11 cellular contexts compared by ENCODE assay signal in the genomic region with DNA sequence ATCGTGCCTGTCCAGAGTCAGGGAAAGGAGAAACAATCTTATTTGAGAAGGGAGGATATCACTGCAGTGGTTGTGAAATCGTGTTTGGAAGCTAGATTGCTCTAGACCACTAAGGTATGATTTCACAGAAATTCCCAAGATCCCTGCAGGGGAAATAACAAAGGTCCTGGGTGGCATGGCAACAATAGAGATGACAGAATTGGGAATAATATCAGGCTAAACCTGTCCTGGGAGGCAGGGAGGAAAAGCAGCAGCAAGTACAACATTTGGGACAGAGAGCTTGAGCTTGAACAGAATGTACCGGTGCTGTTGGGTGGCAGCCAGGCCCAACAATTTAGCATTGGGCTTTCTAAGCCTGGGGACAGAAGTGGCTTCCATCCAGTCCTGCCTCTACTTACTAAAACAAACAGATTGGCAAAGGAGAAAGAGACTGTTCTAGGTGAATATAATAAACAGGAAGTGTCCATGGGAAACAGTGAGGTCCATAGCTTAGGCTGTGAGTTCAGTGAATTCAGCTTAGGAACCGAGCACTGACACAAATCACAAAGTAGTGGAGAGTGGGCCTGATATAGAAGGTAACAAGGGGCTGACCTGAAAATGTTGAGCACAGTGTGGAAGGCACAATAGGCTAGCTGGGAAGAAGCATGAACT. TPM values are rescaled to one million over a fixed set of nuclear protein-coding genes. Genes with fewer than 3 reads are reported as not detected.
DNase-seq lines count a peak whose midpoint lies in the region; FAIRE-seq and TF ChIP-seq lines count a peak whose summit lies in the region.
"Had no signal": no experiment of that assay in that cellular context is flagged by ENCODE, and none has a peak within 500 bp of the region (broad histone marks: within the 10 kb centered on the region; RNA-seq: fewer than 3 reads in every experiment).

No MANE protein-coding gene starts in this region.

- H3K27me3 ChIP-seq in SJSA1 (replicated peaks), result no peaks in the 10 kb centered on the region
- no peaks in the 10 kb centered on the region for H3K27me3 ChIP-seq in endothelial cell of umbilical vein (ENCODE audit: control insufficient read depth in 2 of 2, insufficient read depth in 2 of 2, low read length in 2 of 2)
- H3K27me3 ChIP-seq in mesenchymal stem cell (ENCODE audit: control insufficient read depth in 1 of 2, insufficient read depth in 1 of 2, low read length in 2 of 2), result no peaks in the 10 kb centered on the region
- H3K27me3 ChIP-seq in testis, result no peaks in the 10 kb centered on the region

- no peak overlapping the region for H2BK120ac ChIP-seq in mesenchymal stem cell (ENCODE audit: low read depth, low read length)

- H4K91ac ChIP-seq in mesenchymal stem cell (ENCODE audit: low read length), result no peak overlapping the region

- H2BK12ac ChIP-seq in mesenchymal stem cell (ENCODE audit: low read length in 2 of 2), result no peak overlapping the region

- H2AK5ac ChIP-seq in mesenchymal stem cell (ENCODE audit: low read length, severe bottlenecking), result no peak overlapping the region

- H4K8ac ChIP-seq in mesenchymal stem cell (ENCODE audit: low read length), result no peak overlapping the region

- no TSS peak for BruUV-seq in endothelial cell of umbilical vein (replicated peaks; lab: Mats Ljungman, UMichigan)

- POLR2A ChIA-PET in endothelial cell of umbilical vein (lab: Charles Lee), result no interaction called here

- H3K79me2 ChIP-seq in endothelial cell of umbilical vein (ENCODE audit: control insufficient read depth, insufficient read depth, low read length), result no peaks in the 10 kb centered on the region

- H3K4me3 ChIP-seq in SJSA1 (no peak overlapping the region), endothelial cell of umbilical vein (replicated peaks in 1 of 3; ENCODE audit: insufficient read depth in 1 of 3, low read depth in 1 of 3, low read length in 3 of 3) (no peak overlapping the region), mesenchymal stem cell (ENCODE audit: insufficient read depth in 1 of 2, low read depth in 1 of 2, low read length in 2 of 2) (no peak overlapping the region), testis (no peak overlapping the region)
- H3K4me3 ChIP-seq: smooth muscle cell had no signal

- in situ Hi-C loops in KBM-7 (cut with MboI; ENCODE audit: low pct_unique_long_range_greater_than_20kb, low sequenced_read_pairs), result no loop called here

- TF ChIP-seq CTCF in endothelial cell of umbilical vein (IDR thresholded peaks at IDR 0.05; ENCODE audit: extremely low read depth in 1 of 2, insufficient read depth in 1 of 2, low read depth in 1 of 2, low read length in 2 of 2) (no peak), testis (IDR thresholded peaks at IDR 0.05) (no peak)

- H3K27ac ChIP-seq in SJSA1 (peak overlapping the region; percentile 16), endothelial cell of umbilical vein (ENCODE audit: insufficient read depth, low read depth, low read length) (no peak overlapping the region), mesenchymal stem cell (ENCODE audit: low read length, poor library complexity, severe bottlenecking) (no peak overlapping the region), testis (peak overlapping the region; percentile 60 to 76)

- TF ChIP-seq POLR2A in endothelial cell of umbilical vein (IDR thresholded peaks at IDR 0.05; ENCODE audit: low read depth, low read length) (no peak), testis (IDR thresholded peaks at IDR 0.05) (no peak)

- H3K18ac ChIP-seq in mesenchymal stem cell (ENCODE audit: low read depth in 1 of 2, low read length in 2 of 2), result no peak overlapping the region

- H2BK15ac ChIP-seq in mesenchymal stem cell (ENCODE audit: low read depth, poor library complexity, severe bottlenecking), result no peak overlapping the region

- peak; percentile 70 for FAIRE-seq in endothelial cell of umbilical vein (lab: Jason Lieb, UNC)

- H3K36me3 ChIP-seq in SJSA1 (no peaks in the 10 kb centered on the region), endothelial cell of umbilical vein (ENCODE audit: control insufficient read depth in 2 of 2, extremely low read depth in 1 of 2, insufficient read depth in 2 of 2, low read length in 2 of 2) (no peaks in the 10 kb centered on the region), mesenchymal stem cell (ENCODE audit: control insufficient read depth in 1 of 2, insufficient read depth in 2 of 2, low read depth in 1 of 2, low read length in 2 of 2) (no peaks in the 10 kb centered on the region), testis (ENCODE audit: low read depth, missing control alignments) (no peaks in the 10 kb centered on the region)

- no peaks in the 10 kb centered on the region for H3K9me1 ChIP-seq in endothelial cell of umbilical vein (replicated peaks; ENCODE audit: control insufficient read depth, extremely low read depth, insufficient read depth, low read length)

- no peak overlapping the region for H3K4me2 ChIP-seq in endothelial cell of umbilical vein (ENCODE audit: insufficient read depth, low read length)
- H3K4me2 ChIP-seq in mesenchymal stem cell (ENCODE audit: low read length, poor library complexity, severe bottlenecking), result no peak overlapping the region
- H3K4me2 ChIP-seq: smooth muscle cell had no signal

- H2AFZ ChIP-seq in endothelial cell of umbilical vein (ENCODE audit: low read depth, low read length) (peak overlapping the region; percentile 33), mesenchymal stem cell (ENCODE audit: low read depth, low read length) (no peak overlapping the region)

- no peak overlapping the region for H3K23ac ChIP-seq in mesenchymal stem cell (ENCODE audit: low read length in 2 of 2)

- intact Hi-C loops in endothelial cell of umbilical vein (cut with micrococcal nuclease), result no loop called here
- intact Hi-C loops in testis (cut with DNase I; ENCODE audit: low total_unique reads), result no loop called here

- H3K9me3 ChIP-seq in SJSA1 (replicated peaks) (no peaks in the 10 kb centered on the region), endothelial cell of umbilical vein (replicated peaks; ENCODE audit: control insufficient read depth, insufficient read depth, low read length) (no peaks in the 10 kb centered on the region), mesenchymal stem cell (ENCODE audit: control insufficient read depth, low read length) (no peaks in the 10 kb centered on the region), testis (no peaks in the 10 kb centered on the region)

- H3K4me1 ChIP-seq in SJSA1 (replicated peaks) (peaks cover 33% of the 10 kb centered on the region), endothelial cell of umbilical vein (ENCODE audit: control insufficient read depth, extremely low read depth, insufficient read depth, low read length) (peaks cover 25% of the 10 kb centered on the region), mesenchymal stem cell (ENCODE audit: control insufficient read depth, insufficient read depth, low read depth, low read length) (peaks cover 2% of the 10 kb centered on the region), testis (peaks cover 20% of the 10 kb centered on the region)

- DNase-seq in SJSA1 (ENCODE audit: low read depth in 1 of 2, low spot score in 2 of 2) (peak in 1 of 2 experiments; percentile 38), endothelial cell of umbilical vein (ENCODE audit: low read depth, low spot score) (peak; percentile 36), mesenchymal stem cell (no peak), testis (peak; percentile 82), NCI-H146 treated with DMSO at 0.1 percent for 48 hours (lab: John Stamatoyannopoulos, UW; ENCODE audit: unreplicated experiment) (no peak), NCI-H526 treated with DMSO at 0.1 percent for 48 hours (lab: John Stamatoyannopoulos, UW) (no peak), KBM-7 (no peak), T1000 (lab: John Stamatoyannopoulos, UW) (no peak)
- DNase-seq: activated CD8-positive, alpha-beta memory T cell treated with anti-CD3 and anti-CD28 coated beads, Interleukin-2, amount 10 ng/mL, durations not matched to agents 7 days and 5 days; NCI-H2081 treated with DMSO at 0.1 percent for 48 hours had no signal

- no peak overlapping the region for H2BK5ac ChIP-seq in mesenchymal stem cell (ENCODE audit: low read depth, low read length, poor library complexity, severe bottlenecking)

- 83% methylated on average over 4 of the region's 4 CpGs for WGBS in mesenchymal stem cell
- 28 to 37% methylated on average over 4 of the region's 4 CpGs for WGBS in testis, 2 donors

- H3K4ac ChIP-seq in mesenchymal stem cell (ENCODE audit: low read depth in 1 of 2, low read length in 2 of 2), result peak overlapping the region in 1 of 2 experiments; percentile 3

- no peaks in the 10 kb centered on the region for H3K79me1 ChIP-seq in mesenchymal stem cell (replicated peaks; ENCODE audit: low read length, poor library complexity, severe bottlenecking)

- CTCF ChIA-PET in endothelial cell of umbilical vein (lab: Charles Lee), result interaction anchor here (0.7 to 3.2 kb wide), 9 partner anchors 11 to 135 kb away, joined by 3 to 13 read pairs (median 6); a partner anchor contains a TSS

- H4K20me1 ChIP-seq in endothelial cell of umbilical vein (replicated peaks; ENCODE audit: control insufficient read depth, extremely low read depth, insufficient read depth, low read length), result no peaks in the 10 kb centered on the region

- dilution Hi-C loops in endothelial cell of umbilical vein (cut with MboI; ENCODE audit: extremely low pct_ligation_motif_present, low sequenced_read_pairs), result no loop called here

- H3K14ac ChIP-seq in mesenchymal stem cell (ENCODE audit: low read length in 2 of 2), result no peak overlapping the region

- no peak overlapping the region for H3K9ac ChIP-seq in endothelial cell of umbilical vein (replicated peaks; ENCODE audit: extremely low read depth, insufficient read depth, low read length)
- H3K9ac ChIP-seq in mesenchymal stem cell (ENCODE audit: low read length), result peak overlapping the region; percentile 13

TF ChIP-seq in endothelial cell of umbilical vein, 7 proteins besides CTCF, POLR2A, EP300 and RAD21 (continues in another document):
- TF ChIP-seq GATA2 (IDR thresholded peaks at IDR 0.05; ENCODE audit: insufficient read depth, insufficient read length, low read depth, low read length) (no peak), JUN (IDR thresholded peaks at IDR 0.05; ENCODE audit: borderline replicate concordance, insufficient read depth, insufficient read length, low read depth) (no peak)

RNA-seq across cellular contexts. Expression of a gene that starts 16.9 kb away (rescaled TPM):
- 7.6 and 10.2 TPM in 2 replicates for total RNA-seq in SJSA1 (2014; rRNA removed; shearing (Covaris generic))
- total RNA-seq in endothelial cell of umbilical vein (13.9 and 16.2 TPM in 2 replicates), testis (10 to 100 TPM; 95.7 to 98.7 TPM)
- polyA plus RNA-seq in endothelial cell of umbilical vein (2.1 and 3.1 TPM in 2 replicates), testis (ENCODE audit: insufficient read depth, low read depth, low replicate concordance) (33.8 TPM)
- 2.1 and 2.3 TPM in 2 replicates for polyA plus RNA-seq in endothelial cell of umbilical vein (2011; cell fraction: cytosol; rRNA removed)
- polyA plus RNA-seq in endothelial cell of umbilical vein (2011; cell fraction: nucleus; rRNA removed), result 13.5 and 13.8 TPM in 2 replicates
- polyA plus RNA-seq in endothelial cell of umbilical vein (2012), result 6.4 and 7.9 TPM in 2 replicates
- 15.0 and 20.3 TPM in 2 replicates for polyA minus RNA-seq in endothelial cell of umbilical vein
- polyA minus RNA-seq in endothelial cell of umbilical vein (2011; cell fraction: cytosol; rRNA and poly(A)+ RNA removed), result 1.6 TPM
- polyA minus RNA-seq in endothelial cell of umbilical vein (2011; cell fraction: nucleus; rRNA and poly(A)+ RNA removed), result 48.6 and 60.0 TPM in 2 replicates
- 0.86 TPM for polyA plus RNA-seq in mesenchymal stem cell (2013, experiment 1 of 2)
- polyA plus RNA-seq in mesenchymal stem cell (2013, experiment 2 of 2), result 1.0 TPM

Comparison
In these comparisons a context has a peak if more than half of its experiments do, and no peak if none do; other contexts are left out.
1. DNase-seq: peak in endothelial cell of umbilical vein (single experiment) and testis (single experiment); none in mesenchymal stem cell (single experiment), NCI-H146 treated with DMSO at 0.1 percent for 48 hours (single experiment), NCI-H526 treated with DMSO at 0.1 percent for 48 hours (single experiment), KBM-7 (single experiment) and T1000 (single experiment).
2. H3K27ac ChIP-seq: peak in SJSA1 (single experiment) and testis (2 of 2); none in endothelial cell of umbilical vein (single experiment) and mesenchymal stem cell (single experiment).